In genomic region chr12:129844662-129845061, GRCh38 we compare ENCODE assay signal across 22 cellular contexts. TPM values are rescaled to one million over a fixed set of nuclear protein-coding genes. Genes with fewer than 3 reads are reported as not detected.
"Had no signal": no experiment of that assay in that cellular context is flagged by ENCODE, and none has a peak within 500 bp of the region (broad histone marks: within the 10 kb centered on the region; RNA-seq: fewer than 3 reads in every experiment).

No MANE protein-coding gene starts in this region.

- H3K4me3 ChIP-seq: body of pancreas, coronary artery, lung, ovary, sigmoid colon, stomach, thoracic aorta, upper lobe of right lung had no signal

- H3K27ac ChIP-seq: body of pancreas, coronary artery, foreskin keratinocyte, ovary, sigmoid colon, stomach, thoracic aorta, upper lobe of right lung had no signal

- H3K4me1 ChIP-seq: body of pancreas, foreskin keratinocyte, sigmoid colon, stomach, upper lobe of right lung had no signal

- DNase-seq: activated CD4-positive, alpha-beta T cell treated with anti-CD3 and anti-CD28 coated beads, Interleukin-2, amount 10 ng/mL, durations not matched to agents 7 days and 5 days; activated naive CD4-positive, alpha-beta T cell treated with Interleukin-2 at 50 U/mL for 16 hours; activated naive CD8-positive, alpha-beta T cell treated with anti-CD3 and anti-CD28 coated beads, Interleukin-2, amount 50 U/mL, for 24 hours; activated T-cell treated with anti-CD3 and anti-CD28 coated beads for 4 hours; body of pancreas; central memory CD4-positive, alpha-beta T cell; effector CD8-positive, alpha-beta T cell; foreskin keratinocyte; left colon; midbrain; ovary; sigmoid colon; stimulated activated CD4-positive, alpha-beta T cell treated with anti-CD3 and anti-CD28 coated beads, Interleukin-1b, Interleukin-23, amount 100 ng/mL, for 48 hours; stomach; T-helper 9 cell; upper lobe of right lung had no signal

- H3K36me3 ChIP-seq: ovary, sigmoid colon, stomach, thoracic aorta, upper lobe of right lung had no signal

- H3K9me3 ChIP-seq: body of pancreas, ovary, sigmoid colon, stomach, thoracic aorta, upper lobe of right lung had no signal

- H3K27me3 ChIP-seq: foreskin keratinocyte, ovary, upper lobe of right lung had no signal

- ATAC-seq: activated naive CD8-positive, alpha-beta T cell treated with anti-CD3 and anti-CD28 coated beads, Interleukin-2, amount 50 U/mL, for 24 hours; body of pancreas; foreskin keratinocyte; left colon; upper lobe of right lung had no signal

RNA-seq across cellular contexts. Expression of gene TMEM132D, which starts 59.2 kb away (rescaled TPM):
- total RNA-seq: activated CD4-positive, alpha-beta T cell treated with anti-CD3 and anti-CD28 coated beads, Interleukin-2, amount 10 ng/mL, durations not matched to agents 7 days and 5 days; endothelial cell of umbilical vein; foreskin keratinocyte; myocyte; ovary; pulmonary artery endothelial cell; thoracic aorta had no signal
- polyA plus RNA-seq: endothelial cell of umbilical vein, foreskin keratinocyte, stomach had no signal
